1 cellular context compared by ENCODE assay signal in genomic region chr17:75684249-75684648, GRCh38.
TF ChIP-seq lines count a peak whose summit lies in the region.

No MANE protein-coding gene starts in this region.

TF ChIP-seq in IMR-90, 13 proteins besides CTCF, POLR2A, EP300 and RAD21 (continued from another document):
- TF ChIP-seq ELK1 (IDR thresholded peaks at IDR 0.05; ENCODE audit: borderline replicate concordance, low read depth, low read length), result no peak
